27 cellular contexts compared by ENCODE assay signal in the genomic region with DNA sequence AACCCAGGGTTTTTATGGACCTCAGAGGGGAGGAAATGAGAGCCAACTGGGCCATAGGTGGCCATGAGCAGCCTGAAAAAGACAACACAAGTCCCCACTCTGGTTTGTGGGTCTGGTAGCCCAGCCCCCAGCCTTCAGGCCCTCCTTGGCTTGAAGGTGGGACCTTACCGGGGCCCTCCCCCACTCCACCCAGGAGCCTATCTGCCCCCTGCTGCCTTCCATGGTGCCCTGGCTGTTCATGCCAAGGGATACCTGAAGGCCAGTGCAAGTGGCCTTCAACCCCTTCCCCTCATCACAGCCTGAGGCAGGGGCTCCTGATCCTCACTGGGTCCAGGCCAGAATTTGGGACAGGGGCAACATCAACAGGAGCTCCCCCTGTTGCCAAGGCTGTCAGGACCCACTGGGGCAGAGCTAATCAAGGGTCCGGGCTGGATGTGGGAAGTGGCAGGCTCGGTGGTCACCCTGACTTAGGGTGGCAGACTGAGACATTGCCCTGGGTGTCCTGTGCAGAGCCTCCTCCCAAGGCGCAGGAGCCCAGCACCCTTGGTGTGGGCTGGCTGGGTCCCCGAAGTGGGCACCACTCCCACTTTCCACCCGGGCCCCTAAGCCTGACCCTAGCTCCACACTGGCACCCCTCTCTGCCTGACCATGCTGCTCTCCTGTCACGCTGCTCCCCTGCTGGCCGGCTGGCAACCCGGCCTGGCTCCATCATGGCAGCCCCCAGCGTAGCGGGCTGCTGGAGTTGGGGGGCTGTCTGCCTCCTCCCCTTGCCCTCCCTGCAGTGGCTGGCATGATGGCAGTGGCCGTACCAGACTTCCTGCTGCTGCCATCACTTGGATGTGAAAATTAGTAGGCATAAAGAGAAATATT. TPM values are rescaled to one million over a fixed set of nuclear protein-coding genes. Genes with fewer than 3 reads are reported as not detected.
A peak's percentile ranks its signal among the peaks of the same experiment; 100 is the strongest.
DNase-seq lines count a peak whose midpoint lies in the region; ATAC-seq, FAIRE-seq and TF ChIP-seq lines count a peak whose summit lies in the region.
"Had no signal": no experiment of that assay in that cellular context is flagged by ENCODE, and none has a peak within 500 bp of the region (broad histone marks: within the 10 kb centered on the region; RNA-seq: fewer than 3 reads in every experiment).

No MANE protein-coding gene starts in this region.

- H3F3A ChIP-seq in smooth muscle cell (ENCODE audit: low read depth), result no peaks in the 10 kb centered on the region

- H3K9ac ChIP-seq in smooth muscle cell (ENCODE audit: low read depth), result no peak overlapping the region
- H3K9ac ChIP-seq: KMS-11 had no signal

- peaks cover 11% of the 10 kb centered on the region for H3K36me3 ChIP-seq in neutrophil
- no peaks in the 10 kb centered on the region for H3K36me3 ChIP-seq in smooth muscle cell (ENCODE audit: low read depth)
- H3K36me3 ChIP-seq: SJSA1 had no signal

- H2AFZ ChIP-seq in smooth muscle cell (ENCODE audit: low read depth), result no peak overlapping the region

- H3K4me1 ChIP-seq in foreskin keratinocyte, result no peaks in the 10 kb centered on the region
- H3K4me1 ChIP-seq in neutrophil (ENCODE audit: control insufficient read depth in 1 of 2, insufficient read depth in 1 of 2, low read depth in 1 of 2, low read length in 1 of 2), result peaks cover 54 to 59% of the 10 kb centered on the region in 2 experiments
- no peaks in the 10 kb centered on the region for H3K4me1 ChIP-seq in smooth muscle cell (ENCODE audit: low read depth)
- H3K4me1 ChIP-seq: A549, SJSA1 had no signal

- no peak for FAIRE-seq in D721Med (lab: Jason Lieb, UNC)
- FAIRE-seq: A549, HTR-8/SVneo, RCC 7860 had no signal

- H3K9me3 Mint-ChIP-seq in WTC11, result peaks cover 8% of the 10 kb centered on the region
- no peaks in the 10 kb centered on the region for H3K9me3 Mint-ChIP-seq in activated T-cell treated with anti-CD3 and anti-CD28 coated beads, Interleukin-2, amount 50 U/mL, for 4 hours
- H3K9me3 Mint-ChIP-seq: CD4-positive, alpha-beta T cell; HFFc6 had no signal

- H3K4me3 Mint-ChIP-seq in WTC11, result no peak overlapping the region
- H3K4me3 Mint-ChIP-seq in activated T-cell treated with anti-CD3 and anti-CD28 coated beads, Interleukin-2, amount 50 U/mL, for 4 hours, result no peak overlapping the region
- H3K4me3 Mint-ChIP-seq: CD4-positive, alpha-beta T cell; H9; HFFc6 had no signal

- no peaks in the 10 kb centered on the region for H3K79me2 ChIP-seq in smooth muscle cell (ENCODE audit: low read depth)

- H3K4me3 ChIP-seq in neutrophil (ENCODE audit: low read depth in 1 of 2, low read length in 1 of 2) (no peak overlapping the region), smooth muscle cell (no peak overlapping the region)
- H3K4me3 ChIP-seq: A549, SJSA1 had no signal

- peaks cover 16% of the 10 kb centered on the region for H3K4me1 Mint-ChIP-seq in WTC11
- no peaks in the 10 kb centered on the region for H3K4me1 Mint-ChIP-seq in activated T-cell treated with anti-CD3 and anti-CD28 coated beads, Interleukin-2, amount 50 U/mL, for 4 hours (ENCODE audit: low read depth)

- DNase-seq in WTC11 (ENCODE audit: low spot score), result no peak
- no peak for DNase-seq in foreskin keratinocyte
- no peak for DNase-seq in stimulated activated naive CD4-positive, alpha-beta T cell (lab: John Stamatoyannopoulos, UW)
- no peak for DNase-seq in D721Med (ENCODE audit: insufficient read length, low spot score)
- no peak for DNase-seq in activated T-cell treated with anti-CD3 and anti-CD28 coated beads, Interleukin-2, amount 50 U/mL, for 4 hours
- DNase-seq in smooth muscle cell (lab: John Stamatoyannopoulos, UW; ENCODE audit: unreplicated experiment), result no peak
- DNase-seq: CD4-positive, alpha-beta T cell; COR-L47; DMS 273 treated with DMSO at 0.1 percent for 48 hours; DMS79 treated with DMSO at 0.1 percent for 48 hours; H9; HFFc6; MV-4-11; NCI-H1105 treated with DMSO at 0.1 percent for 48 hours; NCI-H2029 treated with DMSO at 0.1 percent for 48 hours; NCI-H2171; NCI-H446; NCI-H526; OCI-M1 had no signal

- H3K27me3 Mint-ChIP-seq in WTC11 (ENCODE audit: low read depth), result peaks cover 2% of the 10 kb centered on the region
- H3K27me3 Mint-ChIP-seq in activated T-cell treated with anti-CD3 and anti-CD28 coated beads, Interleukin-2, amount 50 U/mL, for 4 hours (ENCODE audit: low read depth), result peaks cover 3% of the 10 kb centered on the region

- no peak overlapping the region for H3K4me2 ChIP-seq in smooth muscle cell
- H3K4me2 ChIP-seq: A549, KMS-11 had no signal

- no peaks in the 10 kb centered on the region for H3K36me3 Mint-ChIP-seq in WTC11
- no peaks in the 10 kb centered on the region for H3K36me3 Mint-ChIP-seq in activated T-cell treated with anti-CD3 and anti-CD28 coated beads, Interleukin-2, amount 50 U/mL, for 4 hours (ENCODE audit: insufficient read depth)

- ATAC-seq in WTC11 (no peak), foreskin keratinocyte (peak; percentile 9)
- ATAC-seq in activated T-cell treated with anti-CD3 and anti-CD28 coated beads, Interleukin-2, amount 50 U/mL, for 4 hours, result no peak
- ATAC-seq: A549, Right ventricle myocardium inferior had no signal

- POLR2A ChIA-PET in WTC11 (lab: Charles Lee), result no interaction called here

- H3K9me3 ChIP-seq in neutrophil (no peaks in the 10 kb centered on the region), smooth muscle cell (replicated peaks; ENCODE audit: low read depth) (no peaks in the 10 kb centered on the region)
- H3K9me3 ChIP-seq: A549, SJSA1 had no signal

- WGBS in smooth muscle cell (ENCODE audit: low lambda C conversion rate), result 94% methylated on average over 12 of the region's 12 CpGs

- CTCF ChIA-PET in WTC11 (lab: Charles Lee), result no interaction called here

- TF ChIP-seq CTCF in WTC11 (IDR thresholded peaks at IDR 0.05) (no peak), foreskin keratinocyte (conservative IDR thresholded peaks at IDR 0.05) (no peak), neutrophil (IDR thresholded peaks at IDR 0.05) (no peak), D721Med (IDR thresholded peaks at IDR 0.05; ENCODE audit: insufficient read depth, missing control alignments) (no peak), smooth muscle cell (IDR thresholded peaks at IDR 0.05; ENCODE audit: borderline replicate concordance, insufficient read depth, poor library complexity, severe bottlenecking) (no peak)

- H4K20me1 ChIP-seq in smooth muscle cell (ENCODE audit: low read depth), result no peaks in the 10 kb centered on the region

- H3K27ac ChIP-seq in foreskin keratinocyte (no peak overlapping the region), neutrophil (peak overlapping the region; percentile 48), smooth muscle cell (ENCODE audit: low read depth) (no peak overlapping the region)
- H3K27ac ChIP-seq: A549, KMS-11, SJSA1 had no signal

- H3K27me3 ChIP-seq in foreskin keratinocyte, result peaks cover 2% of the 10 kb centered on the region
- H3K27me3 ChIP-seq in neutrophil, result no peaks in the 10 kb centered on the region
- peaks cover 11% of the 10 kb centered on the region for H3K27me3 ChIP-seq in smooth muscle cell (ENCODE audit: low read depth)

- no peak overlapping the region for H3K27ac Mint-ChIP-seq in WTC11
- H3K27ac Mint-ChIP-seq: CD4-positive, alpha-beta T cell; HFFc6 had no signal

TF ChIP-seq in WTC11, 78 proteins besides CTCF, POLR2A, EP300 and RAD21:
- TF ChIP-seq SMAD3 (CRISPR knock-in tag; IDR thresholded peaks at IDR 0.05; ENCODE audit: borderline replicate concordance), result no peak
- TF ChIP-seq, protein P1, sequence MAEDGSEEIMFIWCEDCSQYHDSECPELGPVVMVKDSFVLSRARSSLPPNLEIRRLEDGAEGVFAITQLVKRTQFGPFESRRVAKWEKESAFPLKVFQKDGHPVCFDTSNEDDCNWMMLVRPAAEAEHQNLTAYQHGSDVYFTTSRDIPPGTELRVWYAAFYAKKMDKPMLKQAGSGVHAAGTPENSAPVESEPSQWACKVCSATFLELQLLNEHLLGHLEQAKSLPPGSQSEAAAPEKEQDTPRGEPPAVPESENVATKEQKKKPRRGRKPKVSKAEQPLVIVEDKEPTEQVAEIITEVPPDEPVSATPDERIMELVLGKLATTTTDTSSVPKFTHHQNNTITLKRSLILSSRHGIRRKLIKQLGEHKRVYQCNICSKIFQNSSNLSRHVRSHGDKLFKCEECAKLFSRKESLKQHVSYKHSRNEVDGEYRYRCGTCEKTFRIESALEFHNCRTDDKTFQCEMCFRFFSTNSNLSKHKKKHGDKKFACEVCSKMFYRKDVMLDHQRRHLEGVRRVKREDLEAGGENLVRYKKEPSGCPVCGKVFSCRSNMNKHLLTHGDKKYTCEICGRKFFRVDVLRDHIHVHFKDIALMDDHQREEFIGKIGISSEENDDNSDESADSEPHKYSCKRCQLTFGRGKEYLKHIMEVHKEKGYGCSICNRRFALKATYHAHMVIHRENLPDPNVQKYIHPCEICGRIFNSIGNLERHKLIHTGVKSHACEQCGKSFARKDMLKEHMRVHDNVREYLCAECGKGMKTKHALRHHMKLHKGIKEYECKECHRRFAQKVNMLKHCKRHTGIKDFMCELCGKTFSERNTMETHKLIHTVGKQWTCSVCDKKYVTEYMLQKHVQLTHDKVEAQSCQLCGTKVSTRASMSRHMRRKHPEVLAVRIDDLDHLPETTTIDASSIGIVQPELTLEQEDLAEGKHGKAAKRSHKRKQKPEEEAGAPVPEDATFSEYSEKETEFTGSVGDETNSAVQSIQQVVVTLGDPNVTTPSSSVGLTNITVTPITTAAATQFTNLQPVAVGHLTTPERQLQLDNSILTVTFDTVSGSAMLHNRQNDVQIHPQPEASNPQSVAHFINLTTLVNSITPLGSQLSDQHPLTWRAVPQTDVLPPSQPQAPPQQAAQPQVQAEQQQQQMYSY (CRISPR knock-in tag; IDR thresholded peaks at IDR 0.05), result peak; percentile 73

RNA-seq across cellular contexts. Expression of gene WDFY4, which starts 6.4 kb away (rescaled TPM):
- total RNA-seq in WTC11 (2021) (0.13 to 0.25 TPM (median 0.21 TPM) in 3 replicates), foreskin keratinocyte (0.04 TPM in 1 of 2 replicates, not detected in the other), smooth muscle cell (not detected in 2 replicates)
- polyA plus RNA-seq in foreskin keratinocyte (not detected in 2 replicates), smooth muscle cell (not detected in 2 replicates)
- 1 to 10 TPM in 1 of 3 donors, under 1 TPM in 2; 0.53 to 3.9 (median 0.89) TPM for total RNA-seq in activated T-cell treated with anti-CD3 and anti-CD28 coated beads, Interleukin-2, amount 50 U/mL, for 4 hours
- total RNA-seq: H9, HFFc6 had no signal
- polyA plus RNA-seq: A549, BJ had no signal
